Comparison of ENCODE assay signal across 8 cellular contexts in the genomic region with DNA sequence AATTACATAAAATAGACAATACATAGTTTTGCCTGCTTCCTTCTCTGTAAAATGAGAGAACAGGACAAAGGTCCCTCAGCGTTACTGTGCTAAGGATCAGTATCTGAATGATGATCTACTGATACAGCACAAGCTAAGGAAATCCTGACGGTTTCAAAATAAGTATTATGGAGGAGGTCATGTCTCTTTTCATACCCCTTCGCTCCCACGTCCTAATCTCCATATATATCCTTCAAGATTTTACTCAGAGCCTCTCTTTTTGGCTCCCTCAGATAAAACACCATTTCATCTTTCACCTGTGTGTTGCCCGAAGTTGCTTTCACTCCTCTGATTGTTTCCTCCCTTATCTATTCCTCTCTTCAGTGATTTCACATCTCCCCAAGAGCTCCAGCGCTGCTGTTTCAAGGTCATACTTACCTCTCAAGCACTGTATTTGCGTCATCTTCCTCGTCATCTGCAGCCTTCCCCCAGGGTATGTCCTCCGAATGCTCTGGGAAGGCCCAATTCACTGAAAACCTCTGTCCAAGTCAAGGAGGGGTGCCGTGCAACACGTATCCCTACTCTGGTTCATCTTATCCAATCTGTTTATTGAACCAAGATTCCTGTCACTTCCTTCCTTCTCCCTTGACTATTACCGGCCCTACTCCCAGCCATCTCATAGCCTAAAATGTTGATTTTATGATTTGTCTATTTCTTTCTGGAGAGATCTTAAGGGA. TPM values are rescaled to one million over a fixed set of nuclear protein-coding genes. Genes with fewer than 3 reads are reported as not detected.
DNase-seq lines count a peak whose midpoint lies in the region; ATAC-seq and TF ChIP-seq lines count a peak whose summit lies in the region.

No MANE protein-coding gene starts in this region.

- H3K36me3 ChIP-seq in HUES6 (ENCODE audit: control insufficient read depth, insufficient read depth, low read length) (peaks cover 45% of the 10 kb centered on the region), spleen (peaks cover 2 to 62% (median 42%) of the 10 kb centered on the region in 6 donors), SJCRH30 (peaks cover 35% of the 10 kb centered on the region)

- peak overlapping the region; percentile 83 for H3K4me3 Mint-ChIP-seq in activated CD4-positive, alpha-beta memory T cell treated with anti-CD3 and anti-CD28 coated beads for 36 hours

- H3K9me3 Mint-ChIP-seq in activated CD4-positive, alpha-beta memory T cell treated with anti-CD3 and anti-CD28 coated beads for 36 hours = no peaks in the 10 kb centered on the region

- 54% methylated on average over 12 of the region's 12 CpGs for WGBS in right cardiac atrium
- WGBS in spleen, 5 donors = 48 to 68% (median 52%) methylated on average over 12 of the region's 12 CpGs

- TF ChIP-seq CTCF in spleen (IDR thresholded peaks at IDR 0.05 in 8 of 11, conservative IDR thresholded peaks at IDR 0.05 in 3 of 11) (no peak), foreskin fibroblast (IDR thresholded peaks at IDR 0.05; ENCODE audit: low read depth, low read length) (no peak)

- peak overlapping the region; percentile 100; the same call in 1 of the 2 replicates for H3K4me3 ChIP-seq in HUES6 (ENCODE audit: low read depth, low read length)
- peak overlapping the region; percentile 94 for H3K4me3 ChIP-seq in right cardiac atrium (ENCODE audit: low read length)
- H3K4me3 ChIP-seq in spleen = peak overlapping the region in 4 of 8 donors; percentile 6 to 97 (median 89)
- H3K4me3 ChIP-seq in SJCRH30 = no peak overlapping the region
- no peak overlapping the region for H3K4me3 ChIP-seq in foreskin fibroblast (ENCODE audit: low read depth in 1 of 2, low read length in 2 of 2)

- peak; percentile 24 for DNase-seq in activated CD4-positive, alpha-beta memory T cell treated with anti-CD3 and anti-CD28 coated beads for 36 hours
- no peak for DNase-seq in right cardiac atrium
- DNase-seq in spleen = no peak
- DNase-seq in SJCRH30 = no peak
- no peak for DNase-seq in foreskin fibroblast
- DNase-seq in NCI-H2029 (lab: John Stamatoyannopoulos, UW) = no peak

- H3K4me1 ChIP-seq in HUES6 (ENCODE audit: control insufficient read depth, insufficient read depth, low read length) (peaks cover 10% of the 10 kb centered on the region; the same call in 1 of the 2 replicates), right cardiac atrium (ENCODE audit: control insufficient read depth, insufficient read depth, low read length) (peaks cover 2% of the 10 kb centered on the region), spleen (peaks cover 31 to 64% (median 51%) of the 10 kb centered on the region in 6 donors), SJCRH30 (peaks cover 9% of the 10 kb centered on the region)

- POLR2A ChIA-PET in activated CD4-positive, alpha-beta memory T cell treated with anti-CD3 and anti-CD28 coated beads for 36 hours (lab: Charles Lee) = interaction anchor here (1.3 to 4.3 kb wide), 6 partner anchors 16 to 82 kb away, joined by 3 to 32 read pairs (median 8); partner anchors contain the start of genes NEK8, PIGS, PROCA1 and RPL23A

- H3K27ac Mint-ChIP-seq in activated CD4-positive, alpha-beta memory T cell treated with anti-CD3 and anti-CD28 coated beads for 36 hours = peak overlapping the region; percentile 86

- H3K27me3 ChIP-seq in HUES6 (ENCODE audit: control insufficient read depth, insufficient read depth, low read length) (no peaks in the 10 kb centered on the region), right cardiac atrium (ENCODE audit: control insufficient read depth, insufficient read depth) (no peaks in the 10 kb centered on the region), spleen (replicated peaks in 1 of 7) (no peaks in the 10 kb centered on the region), SJCRH30 (no peaks in the 10 kb centered on the region)

- H3K27ac ChIP-seq in HUES6 (ENCODE audit: low read depth, low read length) (no peak overlapping the region), right cardiac atrium (ENCODE audit: low read length) (peak overlapping the region; percentile 92), spleen (peak overlapping the region; percentile 93 to 99 (median 96)), SJCRH30 (no peak overlapping the region)

- H3K9me3 ChIP-seq in HUES6 (ENCODE audit: control insufficient read depth, insufficient read depth, low read depth, low read length) (no peaks in the 10 kb centered on the region), right cardiac atrium (ENCODE audit: control insufficient read depth, low read length) (no peaks in the 10 kb centered on the region), spleen (no peaks in the 10 kb centered on the region), SJCRH30 (replicated peaks) (no peaks in the 10 kb centered on the region)

- ATAC-seq in right cardiac atrium (no peak), HG02840 (IDR thresholded peaks at IDR 0.05; ENCODE audit: low FRiP score, unreplicated experiment) (no peak)

- no peak overlapping the region for H3K9ac ChIP-seq in HUES6 (ENCODE audit: low read length)

- peaks cover 25% of the 10 kb centered on the region for H3K36me3 Mint-ChIP-seq in activated CD4-positive, alpha-beta memory T cell treated with anti-CD3 and anti-CD28 coated beads for 36 hours

- CTCF ChIA-PET in activated CD4-positive, alpha-beta memory T cell treated with anti-CD3 and anti-CD28 coated beads for 36 hours (lab: Charles Lee) = interaction anchor here (0.8 to 8.0 kb wide), 22 partner anchors 9 to 469 kb away, joined by 3 to 94 read pairs (median 4); partner anchors contain the start of genes PROCA1, RPL23A, SDF2 and SPAG5

- intact Hi-C loops in activated CD4-positive, alpha-beta memory T cell treated with anti-CD3 and anti-CD28 coated beads for 36 hours (cut with micrococcal nuclease) = loop anchor here (5.0 to 10.0 kb wide), 3 partner anchors 81 to 469 kb away; partner anchors contain the start of genes DHRS13, NEK8 and TLCD1
- intact Hi-C loops in right cardiac atrium (cut with DNase I) = no loop called here
- intact Hi-C loops in spleen (cut with DNase I; ENCODE audit: low total_unique reads) = no loop called here

- no peaks in the 10 kb centered on the region for H3K27me3 Mint-ChIP-seq in activated CD4-positive, alpha-beta memory T cell treated with anti-CD3 and anti-CD28 coated beads for 36 hours

- peaks cover 36% of the 10 kb centered on the region for H3K4me1 Mint-ChIP-seq in activated CD4-positive, alpha-beta memory T cell treated with anti-CD3 and anti-CD28 coated beads for 36 hours (ENCODE audit: low read depth)

- no peak for TF ChIP-seq POLR2A in spleen (IDR thresholded peaks at IDR 0.05)

RNA-seq across cellular contexts. Expression of gene BLTP2, which starts 1.2 kb away (rescaled TPM):
- total RNA-seq in activated CD4-positive, alpha-beta memory T cell treated with anti-CD3 and anti-CD28 coated beads for 36 hours = 100 to 1,000 TPM; 127 to 133 TPM
- 10 to 100 TPM; 70.6 to 87.3 (median 81.7) TPM for total RNA-seq in right cardiac atrium
- polyA plus RNA-seq in right cardiac atrium = 21.0 TPM
- 100 to 1,000 TPM; 143 to 193 (median 149) TPM for total RNA-seq in spleen
- polyA plus RNA-seq in spleen = 10 to 100 TPM; 11.8 to 25.2 (median 14.6) TPM
- 115 and 120 TPM in 2 replicates for total RNA-seq in SJCRH30 (2014; rRNA removed; shearing (Covaris generic))

RNA-seq across cellular contexts. Expression of gene SDF2, which starts 15.5 kb away (rescaled TPM):
- total RNA-seq in activated CD4-positive, alpha-beta memory T cell treated with anti-CD3 and anti-CD28 coated beads for 36 hours = 10 to 100 TPM; 38.4 to 43.5 TPM
- total RNA-seq in right cardiac atrium (10 to 100 TPM; 29.9 to 36.6 (median 30.4) TPM), spleen (10 to 100 TPM; 43.1 to 54.5 (median 48.7) TPM)
- polyA plus RNA-seq in right cardiac atrium (38.8 TPM), spleen (10 to 100 TPM; 28.7 to 38.3 (median 35.2) TPM)
- total RNA-seq in SJCRH30 (2014; rRNA removed; shearing (Covaris generic)) = 46.0 and 49.6 TPM in 2 replicates

RNA-seq across cellular contexts. Expression of gene SUPT6H, which starts 15.8 kb away (rescaled TPM):
- 10 to 100 TPM; 59.4 to 65.9 TPM for total RNA-seq in activated CD4-positive, alpha-beta memory T cell treated with anti-CD3 and anti-CD28 coated beads for 36 hours
- total RNA-seq in right cardiac atrium (10 to 100 TPM; 43.6 to 49.0 (median 46.9) TPM), spleen (10 to 100 TPM; 68.5 to 91.2 (median 78.7) TPM)
- polyA plus RNA-seq in right cardiac atrium (32.7 TPM), spleen (10 to 100 TPM; 11.6 to 29.7 (median 24.0) TPM)
- total RNA-seq in SJCRH30 (2014; rRNA removed; shearing (Covaris generic)) = 60.2 and 66.3 TPM in 2 replicates

RNA-seq across cellular contexts. Expression of gene RSKR, which starts 32.2 kb away (rescaled TPM):
- 10 to 100 TPM; 14.2 to 17.5 TPM for total RNA-seq in activated CD4-positive, alpha-beta memory T cell treated with anti-CD3 and anti-CD28 coated beads for 36 hours
- total RNA-seq in right cardiac atrium = 1 to 10 TPM; 2.9 to 4.7 (median 4.3) TPM
- polyA plus RNA-seq in right cardiac atrium = 2.9 TPM
- 10 to 100 TPM; 11.6 to 30.9 (median 19.3) TPM for total RNA-seq in spleen
- polyA plus RNA-seq in spleen = 1 to 10 TPM; 2.1 to 4.5 (median 2.8) TPM
- 16.1 and 19.9 TPM in 2 replicates for total RNA-seq in SJCRH30 (2014; rRNA removed; shearing (Covaris generic))

RNA-seq across cellular contexts. Expression of gene SPAG5, which starts 47.4 kb away (rescaled TPM):
- total RNA-seq in activated CD4-positive, alpha-beta memory T cell treated with anti-CD3 and anti-CD28 coated beads for 36 hours = 100 to 1,000 TPM; 153 to 159 TPM
- 1 to 10 TPM in 3 of 4 donors, under 1 TPM in 1; 0.81 to 2.7 (median 2.1) TPM for total RNA-seq in right cardiac atrium
- 1.2 TPM for polyA plus RNA-seq in right cardiac atrium
- 10 to 100 TPM in 5 of 7 donors, 1 to 10 TPM in 2; 6.2 to 19.7 (median 14.3) TPM for total RNA-seq in spleen
- polyA plus RNA-seq in spleen = 10 to 100 TPM in 2 of 3 donors, 1 to 10 TPM in 1; 9.6 to 18.0 (median 14.9) TPM
- total RNA-seq in SJCRH30 (2014; rRNA removed; shearing (Covaris generic)) = 131 and 147 TPM in 2 replicates

Comparison
In these comparisons a context has a peak if more than half of its experiments do, and no peak if none do; other contexts are left out.
1. H3K27ac ChIP-seq: peak in right cardiac atrium (single experiment) and spleen (8 of 8); none in HUES6 (single experiment) and SJCRH30 (single experiment).
2. H3K4me3 ChIP-seq: peak in HUES6 (single experiment) and right cardiac atrium (single experiment); none in SJCRH30 (single experiment) and foreskin fibroblast (0 of 2).